Comparison of ENCODE assay signal across 1 cellular context in the genomic region with DNA sequence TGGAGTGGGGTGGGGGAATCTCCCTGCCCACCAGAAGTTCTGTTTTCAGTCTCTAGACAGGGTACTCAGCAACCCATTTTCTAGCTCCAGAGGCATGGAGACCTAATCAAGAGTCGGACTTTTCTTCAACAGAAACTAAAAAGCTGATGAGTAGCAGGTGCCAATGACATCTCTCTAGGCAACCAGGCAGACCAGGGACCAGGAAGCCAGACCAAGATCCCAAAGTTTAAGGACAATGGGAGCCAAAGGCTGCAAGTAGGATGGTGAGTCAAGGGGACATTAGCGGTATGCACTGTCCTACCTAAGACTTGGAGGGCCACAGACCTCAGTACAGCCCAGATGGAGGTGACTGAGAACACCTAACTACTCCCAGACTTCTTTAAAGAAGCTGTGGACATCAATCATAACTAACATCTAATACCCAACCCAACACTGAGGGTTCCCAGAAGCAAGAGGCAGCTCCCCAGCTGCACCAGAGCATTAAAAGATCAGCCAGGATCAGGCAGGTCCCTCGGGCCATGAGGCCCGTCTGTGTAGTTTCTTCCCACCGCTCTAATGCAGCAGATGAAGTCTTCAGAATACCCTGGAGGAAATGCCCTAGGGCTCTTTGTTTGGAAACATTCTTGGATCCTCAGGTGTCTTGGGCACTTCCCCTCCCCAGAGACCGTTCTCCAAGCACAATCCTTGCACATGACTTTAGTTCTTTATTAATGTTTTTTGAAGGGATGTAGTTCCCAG.
TF ChIP-seq lines count a peak whose summit lies in the region.

No MANE protein-coding gene starts in this region.

TF ChIP-seq in IMR-90, 13 proteins besides CTCF, POLR2A, EP300 and RAD21 (continued from another document):
- no peak for TF ChIP-seq CHD1 (IDR thresholded peaks at IDR 0.05; ENCODE audit: low read depth, low read length)
TF ChIP-seq in IMR-90: peak in this region for 0.
